Comparison of ENCODE assay signal across 1 cellular context in the genomic region with DNA sequence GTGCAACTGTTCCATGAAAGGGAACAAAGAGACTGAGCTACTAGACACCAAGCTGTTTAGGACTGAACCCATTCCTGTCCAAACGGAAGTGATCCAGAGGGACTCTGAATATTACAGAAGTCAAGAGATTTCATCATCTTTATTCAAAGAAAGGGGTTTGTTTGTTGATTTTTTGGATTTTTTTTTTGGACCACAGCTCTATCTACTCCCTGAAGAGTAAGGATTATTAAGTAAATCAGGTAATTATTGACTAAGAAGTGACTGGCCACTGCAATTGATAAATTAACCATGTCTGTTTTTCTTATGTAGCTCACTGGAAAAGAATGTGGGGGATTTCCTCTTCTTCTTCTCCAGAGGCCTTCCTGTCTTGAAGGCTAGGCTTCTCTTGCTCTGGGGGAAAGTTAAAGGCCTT.
TF ChIP-seq lines count a peak whose summit lies in the region.

No MANE protein-coding gene starts in this region.

TF ChIP-seq in IMR-90, 13 proteins besides CTCF, POLR2A, EP300 and RAD21 (continued from another document):
- TF ChIP-seq CEBPB (IDR thresholded peaks at IDR 0.05; ENCODE audit: low read depth, low read length) (peak; percentile 85), MXI1 (IDR thresholded peaks at IDR 0.05; ENCODE audit: borderline replicate concordance, low read depth, low read length) (no peak), FOS (IDR thresholded peaks at IDR 0.05; ENCODE audit: low read depth, low read length) (0 out of 2 replicates have a peak, but pooled peaks have one; percentile 12), MAFK (IDR thresholded peaks at IDR 0.05; ENCODE audit: low read depth, low read length) (no peak), RCOR1 (IDR thresholded peaks at IDR 0.05; ENCODE audit: insufficient replicate concordance, low read length) (no peak), BHLHE40 (IDR thresholded peaks at IDR 0.05; ENCODE audit: low read depth, low read length) (no peak), CHD1 (IDR thresholded peaks at IDR 0.05; ENCODE audit: low read depth, low read length) (no peak), NFE2L2 (IDR thresholded peaks at IDR 0.05; ENCODE audit: low read depth, low read length) (no peak)
- TF ChIP-seq, protein P1, sequence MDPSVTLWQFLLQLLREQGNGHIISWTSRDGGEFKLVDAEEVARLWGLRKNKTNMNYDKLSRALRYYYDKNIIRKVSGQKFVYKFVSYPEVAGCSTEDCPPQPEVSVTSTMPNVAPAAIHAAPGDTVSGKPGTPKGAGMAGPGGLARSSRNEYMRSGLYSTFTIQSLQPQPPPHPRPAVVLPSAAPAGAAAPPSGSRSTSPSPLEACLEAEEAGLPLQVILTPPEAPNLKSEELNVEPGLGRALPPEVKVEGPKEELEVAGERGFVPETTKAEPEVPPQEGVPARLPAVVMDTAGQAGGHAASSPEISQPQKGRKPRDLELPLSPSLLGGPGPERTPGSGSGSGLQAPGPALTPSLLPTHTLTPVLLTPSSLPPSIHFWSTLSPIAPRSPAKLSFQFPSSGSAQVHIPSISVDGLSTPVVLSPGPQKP (IDR thresholded peaks at IDR 0.05; ENCODE audit: borderline replicate concordance, low read depth, low read length) = no peak
